1 cellular context compared by ENCODE assay signal in genomic region chr18:657311-657997, GRCh38.
TF ChIP-seq lines count a peak whose summit lies in the region.

TYMS (plus strand) TSS chr18:657653; CDS start chr18:657743, 90 bp downstream.

TF ChIP-seq in HEK293, 187 proteins besides CTCF, POLR2A, EP300 and RAD21 (continued from another document):
- 0 out of 2 replicates have a peak, but pooled peaks have one; percentile 11 for TF ChIP-seq INSM2 (tag by site-specific recombination; IDR thresholded peaks at IDR 0.05)
- peak; percentile 58 for TF ChIP-seq ZNF692 (tag by site-specific recombination; IDR thresholded peaks at IDR 0.05)
- 0 out of 2 replicates have a peak, but pooled peaks have one; percentile 24 for TF ChIP-seq ZFHX2 (tag by site-specific recombination; conservative IDR thresholded peaks at IDR 0.05)
- no peak for TF ChIP-seq GFI1B (tag by site-specific recombination; IDR thresholded peaks at IDR 0.05)
- no peak for TF ChIP-seq GLI4 (tag by site-specific recombination; IDR thresholded peaks at IDR 0.05)
- TF ChIP-seq ZNF549 (tag by site-specific recombination; IDR thresholded peaks at IDR 0.05): no peak
- TF ChIP-seq ZNF10 (tag by site-specific recombination; IDR thresholded peaks at IDR 0.05): no peak
- TF ChIP-seq ZNF202 (tag by site-specific recombination; IDR thresholded peaks at IDR 0.05; ENCODE audit: borderline replicate concordance): no peak
- no peak for TF ChIP-seq ZNF157 (tag by site-specific recombination; IDR thresholded peaks at IDR 0.05)
- TF ChIP-seq PATZ1 (tag by site-specific recombination; IDR thresholded peaks at IDR 0.05): peak; percentile 88
- TF ChIP-seq SALL2 (tag by site-specific recombination; IDR thresholded peaks at IDR 0.05; ENCODE audit: borderline replicate concordance): no peak
- TF ChIP-seq ZBTB20 (tag by site-specific recombination; IDR thresholded peaks at IDR 0.05): peak; percentile 100
- no peak for TF ChIP-seq ZNF211 (tag by site-specific recombination; IDR thresholded peaks at IDR 0.05; ENCODE audit: low read depth)
- TF ChIP-seq GLI2 (tag by site-specific recombination; IDR thresholded peaks at IDR 0.05; ENCODE audit: borderline replicate concordance, low read depth): no peak
- TF ChIP-seq ZNF580 (tag by site-specific recombination; IDR thresholded peaks at IDR 0.05): no peak
- no peak for TF ChIP-seq ZNF473 (tag by site-specific recombination; IDR thresholded peaks at IDR 0.05)
- TF ChIP-seq KLF1 (tag by site-specific recombination; IDR thresholded peaks at IDR 0.05): peak; percentile 83
- no peak for TF ChIP-seq ZNF169 (tag by site-specific recombination; IDR thresholded peaks at IDR 0.05)
- TF ChIP-seq WT1 (tag by site-specific recombination; IDR thresholded peaks at IDR 0.05): no peak
- TF ChIP-seq OVOL3 (tag by site-specific recombination; IDR thresholded peaks at IDR 0.05): no peak
- no peak for TF ChIP-seq ZNF626 (tag by site-specific recombination; IDR thresholded peaks at IDR 0.05)
- peak; percentile 26; the same call in 1 of the 2 replicates for TF ChIP-seq ZNF394 (tag by site-specific recombination; IDR thresholded peaks at IDR 0.05; ENCODE audit: borderline replicate concordance)
- TF ChIP-seq ZNF629 (tag by site-specific recombination; IDR thresholded peaks at IDR 0.05): no peak
- TF ChIP-seq ZNF600 (tag by site-specific recombination; IDR thresholded peaks at IDR 0.05): peak; percentile 44
- TF ChIP-seq ZNF214 (tag by site-specific recombination; IDR thresholded peaks at IDR 0.05; ENCODE audit: borderline replicate concordance): no peak
- no peak for TF ChIP-seq ZNF837 (tag by site-specific recombination; IDR thresholded peaks at IDR 0.05)
- no peak for TF ChIP-seq ZFP41 (tag by site-specific recombination; IDR thresholded peaks at IDR 0.05; ENCODE audit: borderline replicate concordance)
- no peak for TF ChIP-seq TCF7L2 (IDR thresholded peaks at IDR 0.05; ENCODE audit: borderline replicate concordance, low read depth, low read length)
- no peak for TF ChIP-seq ZNF449 (tag by site-specific recombination; IDR thresholded peaks at IDR 0.05)
- no peak for TF ChIP-seq ZNF548 (tag by site-specific recombination; IDR thresholded peaks at IDR 0.05)
- peak; percentile 50; the same call in 1 of the 2 replicates for TF ChIP-seq ZNF76 (tag by site-specific recombination; IDR thresholded peaks at IDR 0.05; ENCODE audit: borderline replicate concordance, low read depth)
- TF ChIP-seq ZNF16 (tag by site-specific recombination; IDR thresholded peaks at IDR 0.05; ENCODE audit: low read depth): no peak
- peak; percentile 53; the same call in 1 of the 2 replicates for TF ChIP-seq ZNF596 (tag by site-specific recombination; IDR thresholded peaks at IDR 0.05)
- TF ChIP-seq FEZF1 (tag by site-specific recombination; IDR thresholded peaks at IDR 0.05): peak; percentile 58
- TF ChIP-seq ZNF18 (tag by site-specific recombination; IDR thresholded peaks at IDR 0.05): no peak
- no peak for TF ChIP-seq AEBP2 (tag by site-specific recombination; IDR thresholded peaks at IDR 0.05; ENCODE audit: borderline replicate concordance)
- TF ChIP-seq ZNF248 (tag by site-specific recombination; IDR thresholded peaks at IDR 0.05): no peak
- no peak for TF ChIP-seq ZNF623 (tag by site-specific recombination; IDR thresholded peaks at IDR 0.05)
- TF ChIP-seq ZNF624 (tag by site-specific recombination; IDR thresholded peaks at IDR 0.05): no peak
- TF ChIP-seq ZNF114 (tag by site-specific recombination; IDR thresholded peaks at IDR 0.05): no peak
- TF ChIP-seq ZSCAN23 (tag by site-specific recombination; IDR thresholded peaks at IDR 0.05): 0 out of 2 replicates have a peak, but pooled peaks have one; percentile 37
- no peak for TF ChIP-seq ZNF501 (tag by site-specific recombination; IDR thresholded peaks at IDR 0.05)
- TF ChIP-seq ZNF670 (tag by site-specific recombination; IDR thresholded peaks at IDR 0.05; ENCODE audit: low read depth): no peak
- TF ChIP-seq ZEB2 (tag by site-specific recombination; IDR thresholded peaks at IDR 0.05): peak; percentile 58
- no peak for TF ChIP-seq ZSCAN16 (tag by site-specific recombination; IDR thresholded peaks at IDR 0.05)
- 0 out of 2 replicates have a peak, but pooled peaks have one; percentile 11 for TF ChIP-seq ZBTB17 (tag by site-specific recombination; IDR thresholded peaks at IDR 0.05)
- peak; percentile 96 for TF ChIP-seq PBX3 (CRISPR knock-in tag; IDR thresholded peaks at IDR 0.05)
- TF ChIP-seq ZNF513 (tag by site-specific recombination; IDR thresholded peaks at IDR 0.05): no peak
- peak; percentile 89; the same call in 1 of the 2 replicates for TF ChIP-seq KLF7 (tag by site-specific recombination; IDR thresholded peaks at IDR 0.05; ENCODE audit: borderline replicate concordance)
- no peak for TF ChIP-seq ELK4 (IDR thresholded peaks at IDR 0.05; ENCODE audit: borderline replicate concordance, low read depth, low read length)
- no peak for TF ChIP-seq PRDM1 (tag by site-specific recombination; IDR thresholded peaks at IDR 0.05)
- TF ChIP-seq YY2 (tag by site-specific recombination; IDR thresholded peaks at IDR 0.05): no peak
